17 cellular contexts compared by ENCODE assay signal in genomic region chr6:85792278-85792677, GRCh38.
"Had no signal": no experiment of that assay in that cellular context is flagged by ENCODE, and none has a peak within 500 bp of the region (broad histone marks: within the 10 kb centered on the region; RNA-seq: fewer than 3 reads in every experiment).

No MANE protein-coding gene starts in this region.

- ATAC-seq: natural killer cell had no signal

- H3K4me3 ChIP-seq: coronary artery, hepatocyte, left ventricle myocardium inferior, tibial artery, uterus had no signal

- H3K36me3 ChIP-seq: left ventricle myocardium inferior, tibial artery, uterus had no signal

- DNase-seq: activated CD4-positive, alpha-beta T cell treated with anti-CD3 and anti-CD28 coated beads for 1 hour; activated CD4-positive, alpha-beta T cell treated with anti-CD3 and anti-CD28 coated beads, Interleukin-2, amount 50 U/mL, for 4 hours; activated effector memory CD4-positive, alpha-beta T cell treated with Interleukin-2 at 50 U/mL for 16 hours; activated T-cell treated with anti-CD3 and anti-CD28 coated beads, Interleukin-2, amount 50 U/mL, for 24 hours; central memory CD4-positive, alpha-beta T cell; effector CD4-positive, alpha-beta T cell; left ventricle myocardium inferior; natural killer cell; nucleus accumbens; stimulated activated CD4-positive, alpha-beta T cell treated with anti-CD3 and anti-CD28 coated beads, Interleukin-15, amount 100 ng/mL, for 24 hours; stimulated activated CD4-positive, alpha-beta T cell treated with anti-CD3 and anti-CD28 coated beads, Interleukin-4, amount 100 ng/mL, for 1 hour; stimulated activated naive CD4-positive, alpha-beta T cell; tibial artery; uterus had no signal

- H3K9me3 ChIP-seq: uterus had no signal

- H3K4me1 ChIP-seq: left ventricle myocardium inferior, tibial artery, uterus had no signal

- H3K27me3 ChIP-seq: hepatocyte, tibial artery, uterus had no signal

- H3K27ac ChIP-seq: coronary artery, hepatocyte, left ventricle myocardium inferior, tibial artery, uterus, VCaP had no signal
